17 cellular contexts compared by ENCODE assay signal in genomic region chr3:4531478-4532025, GRCh38. TPM values are rescaled to one million over a fixed set of nuclear protein-coding genes. Genes with fewer than 3 reads are reported as not detected.
DNase-seq lines count a peak whose midpoint lies in the region; ATAC-seq, FAIRE-seq and TF ChIP-seq lines count a peak whose summit lies in the region.
"Had no signal": no experiment of that assay in that cellular context is flagged by ENCODE, and none has a peak within 500 bp of the region (broad histone marks: within the 10 kb centered on the region; RNA-seq: fewer than 3 reads in every experiment).

No MANE protein-coding gene starts in this region.

- no peak for TF ChIP-seq CTCF in SK-N-SH (IDR thresholded peaks at IDR 0.05)
- TF ChIP-seq CTCF in foreskin keratinocyte (conservative IDR thresholded peaks at IDR 0.05), result no peak

- H3K4me1 ChIP-seq in SK-N-SH (ENCODE audit: control insufficient read depth in 1 of 2, insufficient read depth in 2 of 2, low read depth in 1 of 2, low read length in 1 of 2) (peaks cover 0 to 45% of the 10 kb centered on the region in 2 experiments; a peak in 2 of 4 replicates), foreskin keratinocyte (no peaks in the 10 kb centered on the region)

- FAIRE-seq in frontal cortex (lab: Jason Lieb, UNC), result no peak

- H3K9me2 ChIP-seq in SK-N-SH, result no peaks in the 10 kb centered on the region

- H2AFZ ChIP-seq in SK-N-SH (ENCODE audit: low read depth), result no peak overlapping the region

- POLR2A ChIA-PET in SK-N-SH (lab: Yijun Ruan, JAX), result no interaction called here

- H3K9me3 ChIP-seq in SK-N-SH, result no peaks in the 10 kb centered on the region
- H3K9me3 ChIP-seq: Peyer's patch had no signal

- TF ChIP-seq EP300 in SK-N-SH (IDR thresholded peaks at IDR 0.05; ENCODE audit: borderline replicate concordance in 1 of 2, low read depth in 1 of 2, low read length in 1 of 2), result no peak

- no peaks in the 10 kb centered on the region for H3F3A ChIP-seq in SK-N-SH (replicated peaks; ENCODE audit: insufficient read depth)

- no peak overlapping the region for H3K4me3 ChIP-seq in SK-N-SH (ENCODE audit: low read depth in 2 of 2, low read length in 1 of 2)
- H3K4me3 ChIP-seq: Peyer's patch, skin epidermis had no signal

- ATAC-seq in foreskin keratinocyte, result peak; percentile 83

- H3K27ac ChIP-seq in SK-N-SH (ENCODE audit: low read depth in 2 of 2, low read length in 1 of 2) (no peak overlapping the region; a peak in 1 of 4 replicates), foreskin keratinocyte (no peak overlapping the region)
- H3K27ac ChIP-seq: brain microvascular endothelial cell, Peyer's patch, skin epidermis had no signal

- H3K4me2 ChIP-seq in SK-N-SH, result no peak overlapping the region

- no peak for TF ChIP-seq RAD21 in SK-N-SH (IDR thresholded peaks at IDR 0.05; ENCODE audit: low read length)

- H4K20me1 ChIP-seq in SK-N-SH (ENCODE audit: insufficient read depth), result no peaks in the 10 kb centered on the region

- H3K79me2 ChIP-seq in SK-N-SH (ENCODE audit: insufficient read depth), result no peaks in the 10 kb centered on the region

- DNase-seq in Kasumi-1 (lab: John Stamatoyannopoulos, UW) (peak; percentile 45 to 50), SK-N-SH (no peak), foreskin keratinocyte (peak in 1 of 2 donors; percentile 26), putamen (ENCODE audit: low spot score) (peak; percentile 53), frontal cortex (ENCODE audit: low spot score in 2 of 2) (no peak), epidermal melanocyte (ENCODE audit: insufficient read length, low spot score) (no peak), NCI-H2107 (lab: John Stamatoyannopoulos, UW) (no peak)
- DNase-seq: activated CD4-positive, alpha-beta memory T cell treated with anti-CD3 and anti-CD28 coated beads, Interleukin-2, amount 10 ng/mL, durations not matched to agents 7 days and 5 days; brain microvascular endothelial cell; CD8-positive, alpha-beta memory T cell; GDM1; H9; left cardiac atrium; NCI-H1092 treated with DMSO at 0.1 percent for 48 hours; NCI-H446; Peyer's patch had no signal

- H3K36me3 ChIP-seq in SK-N-SH (replicated peaks in 1 of 2; ENCODE audit: control insufficient read depth in 1 of 2, insufficient read depth in 2 of 2, low read length in 1 of 2), result no peaks in the 10 kb centered on the region
- H3K36me3 ChIP-seq: brain microvascular endothelial cell, Peyer's patch had no signal

- H3K27me3 ChIP-seq in SK-N-SH (ENCODE audit: insufficient read depth) (no peaks in the 10 kb centered on the region), foreskin keratinocyte (peaks cover 4% of the 10 kb centered on the region)
- H3K27me3 ChIP-seq: brain microvascular endothelial cell, Peyer's patch had no signal

- CTCF ChIA-PET in SK-N-SH (lab: Yijun Ruan, JAX), result no interaction called here

- H3K9ac ChIP-seq in SK-N-SH, result no peak overlapping the region

TF ChIP-seq in SK-N-SH, 30 proteins besides CTCF, POLR2A, EP300 and RAD21:
- no peak for TF ChIP-seq YY1 (IDR thresholded peaks at IDR 0.05; ENCODE audit: low read depth)
- 0 out of 2 replicates have a peak, but pooled peaks have one; percentile 20 for TF ChIP-seq PBX3 (IDR thresholded peaks at IDR 0.05)

RNA-seq across cellular contexts. Expression of gene ITPR1, which starts 38.4 kb away (rescaled TPM):
- polyA plus RNA-seq in SK-N-SH (2012; rRNA removed), result 5.9 and 8.0 TPM in 2 replicates
- 7.1 and 7.3 TPM in 2 replicates for polyA plus RNA-seq in SK-N-SH (2012; cell fraction: cytosol; rRNA removed)
- 6.9 and 14.0 TPM in 2 replicates for polyA plus RNA-seq in SK-N-SH (2012; cell fraction: nucleus; rRNA removed)
- 1.9 and 2.2 TPM in 2 replicates for total RNA-seq in foreskin keratinocyte
- polyA plus RNA-seq in foreskin keratinocyte, result 0.66 and 0.84 TPM in 2 replicates
- total RNA-seq in frontal cortex, result 70.9 TPM

Comparison
In these comparisons a context has a peak if more than half of its experiments do, and no peak if none do; other contexts are left out.
1. DNase-seq: peak in Kasumi-1 (2 of 2) and putamen (single experiment); none in SK-N-SH (single experiment), frontal cortex (0 of 2), epidermal melanocyte (single experiment) and NCI-H2107 (single experiment).
2. RNA of gene ITPR1, which starts 38.4 kb away (total RNA-seq): 70.9 TPM in frontal cortex (single experiment); 1.9 to 2.2 TPM in foreskin keratinocyte; every median in the first group is over 10 times any median in the second.